Comparison of ENCODE assay signal across 13 cellular contexts in the genomic region with DNA sequence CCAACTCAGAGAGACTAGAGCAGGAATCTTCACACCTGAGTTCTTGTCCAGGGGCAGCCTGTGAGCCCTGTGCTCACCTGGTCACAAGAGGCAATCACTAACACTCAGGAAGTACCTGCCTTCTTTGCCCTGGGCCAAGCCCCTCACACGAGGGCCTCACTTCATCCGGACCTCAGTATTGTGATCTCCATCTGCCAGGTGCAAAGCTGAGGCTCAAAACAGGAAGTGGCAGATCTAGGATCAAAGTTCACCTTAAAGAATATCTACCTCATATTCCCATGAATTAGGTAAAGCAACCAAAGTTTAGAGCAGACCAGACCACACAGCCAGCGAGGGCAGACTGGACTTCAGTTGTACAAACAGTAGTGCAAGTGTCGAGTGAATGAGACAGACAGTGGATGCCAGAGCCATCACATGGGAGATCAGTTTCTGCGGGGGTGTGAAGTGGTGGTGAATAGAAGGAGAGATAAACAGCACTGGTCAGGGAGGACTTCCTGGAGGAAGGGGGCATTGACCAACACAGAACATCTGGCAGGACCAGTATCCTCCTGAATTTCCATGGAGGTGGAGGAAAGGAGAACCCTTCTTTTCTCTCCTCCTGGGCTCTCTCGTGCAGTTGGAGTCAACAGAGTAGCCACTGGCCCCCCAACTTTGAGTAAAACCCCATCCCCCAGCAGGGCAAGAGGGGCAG.
DNase-seq lines count a peak whose midpoint lies in the region; ATAC-seq, FAIRE-seq and TF ChIP-seq lines count a peak whose summit lies in the region.
"Had no signal": no experiment of that assay in that cellular context is flagged by ENCODE, and none has a peak within 500 bp of the region (broad histone marks: within the 10 kb centered on the region; RNA-seq: fewer than 3 reads in every experiment).

No MANE protein-coding gene starts in this region.

- no peak for TF ChIP-seq POLR2A in GM12878 (IDR thresholded peaks at IDR 0.05; ENCODE audit: low read depth, low read length)
- TF ChIP-seq POLR2A in HepG2 (IDR thresholded peaks at IDR 0.05; ENCODE audit: insufficient read depth in 1 of 2, low read depth in 2 of 2, low read length in 2 of 2): no peak

- TF ChIP-seq CTCF in GM12878 (IDR thresholded peaks at IDR 0.05 in 2 of 3, conservative IDR thresholded peaks at IDR 0.05 in 1 of 3; ENCODE audit: control insufficient read depth in 2 of 3, extremely low read depth in 1 of 3, insufficient read depth in 1 of 3, low read depth in 3 of 3, low read length in 3 of 3): no peak
- TF ChIP-seq CTCF in HepG2 (CRISPR knock-in tag; IDR thresholded peaks at IDR 0.05): no peak

- ATAC-seq in GM12878 (no peak), HepG2 (no peak), GM18861 (IDR thresholded peaks at IDR 0.05; ENCODE audit: unreplicated experiment) (no peak), HG03521 (IDR thresholded peaks at IDR 0.05; ENCODE audit: unreplicated experiment) (no peak), HG03460 (IDR thresholded peaks at IDR 0.05; ENCODE audit: unreplicated experiment) (no peak)
- ATAC-seq: CD8-positive, alpha-beta T cell; GM23338 had no signal

- H3K4me2 ChIP-seq in GM12878 (ENCODE audit: control insufficient read depth, insufficient read depth) (no peak overlapping the region), HepG2 (ENCODE audit: low read depth, low read length) (no peak overlapping the region)
- H3K4me2 ChIP-seq: GM23338 had no signal

- TF ChIP-seq EP300 in GM12878 (IDR thresholded peaks at IDR 0.05; ENCODE audit: borderline replicate concordance in 1 of 2, control insufficient read depth in 1 of 2, low read depth in 2 of 2, low read length in 2 of 2) (no peak), HepG2 (IDR thresholded peaks at IDR 0.05; ENCODE audit: low read depth in 2 of 2, low read length in 2 of 2) (no peak), HepG2 (CRISPR knock-in tag; IDR thresholded peaks at IDR 0.05; ENCODE audit: borderline replicate concordance) (no peak)

- BruUV-seq in GM12878 (replicated peaks; lab: Mats Ljungman, UMichigan) (no TSS peak), HepG2 (replicated peaks; lab: Mats Ljungman, UMichigan) (no TSS peak)

- H3K36me3 ChIP-seq in GM12878 (ENCODE audit: control insufficient read depth in 2 of 2, insufficient read depth in 2 of 2, low read length in 1 of 2): no peaks in the 10 kb centered on the region
- no peaks in the 10 kb centered on the region for H3K36me3 ChIP-seq in HepG2 (replicated peaks in 1 of 2; ENCODE audit: control insufficient read depth in 1 of 2, insufficient read depth in 2 of 2, low read length in 2 of 2)
- H3K36me3 ChIP-seq: HAP-1 had no signal

- intact Hi-C loops in GM12878 (cut with micrococcal nuclease; ENCODE audit: unreplicated experiment) (no loop called here), HepG2 (cut with micrococcal nuclease; ENCODE audit: unreplicated experiment) (no loop called here)

- H3K9me3 ChIP-seq in GM12878 (replicated peaks; ENCODE audit: control insufficient read depth, insufficient read depth, low read length): no peaks in the 10 kb centered on the region; the same call in 2 of the 3 replicates
- no peaks in the 10 kb centered on the region for H3K9me3 ChIP-seq in HepG2 (ENCODE audit: low read length)
- H3K9me3 ChIP-seq: Caco-2, HAP-1 had no signal

- SMC1A ChIA-PET in GM12878 (lab: Charles Lee; ENCODE audit: uncharacterized antibody, unreplicated experiment): no interaction called here

- CTCF ChIA-PET in GM12878 (lab: Yijun Ruan, JAX) (no interaction called here), HepG2 (lab: Yijun Ruan, JAX; ENCODE audit: low intra/inter-chr PET ratio, low total read pairs) (no interaction called here)

- TF ChIP-seq RAD21 in GM12878 (IDR thresholded peaks at IDR 0.05; ENCODE audit: insufficient read depth, low read depth, low read length): no peak
- no peak for TF ChIP-seq RAD21 in HepG2 (CRISPR knock-in tag; IDR thresholded peaks at IDR 0.05)

- H2AFZ ChIP-seq in GM12878 (ENCODE audit: control insufficient read depth, low read depth, low read length) (no peak overlapping the region), HepG2 (ENCODE audit: low read length) (no peak overlapping the region)
- H2AFZ ChIP-seq: GM23338 had no signal

- H3K4me3 ChIP-seq in GM12878 (no peak overlapping the region), HepG2 (replicated peaks in 1 of 3; ENCODE audit: insufficient read depth in 1 of 3, low read depth in 2 of 3, low read length in 3 of 3) (no peak overlapping the region)
- H3K4me3 ChIP-seq: GM23338, HAP-1 had no signal

- H3K27me3 ChIP-seq in GM12878 (replicated peaks in 1 of 2; ENCODE audit: control insufficient read depth in 2 of 2, insufficient read depth in 2 of 2, low read length in 1 of 2) (peaks cover 0 to 1% of the 10 kb centered on the region in 2 experiments; a peak in 1 of 4 replicates), HepG2 (ENCODE audit: control insufficient read depth in 1 of 2, insufficient read depth in 2 of 2, low read length in 2 of 2) (peaks cover 3 to 47% of the 10 kb centered on the region in 2 experiments)

- DNase-seq in DMS53 treated with DMSO at 0.1 percent for 48 hours (lab: John Stamatoyannopoulos, UW; ENCODE audit: unreplicated experiment): peak; percentile 92
- DNase-seq in GM12878 (ENCODE audit: low read depth, low spot score): no peak
- peak; percentile 28 for DNase-seq in HepG2 (ENCODE audit: low spot score)
- DNase-seq in activated CD8-positive, alpha-beta memory T cell treated with anti-CD3 and anti-CD28 coated beads, Interleukin-2, amount 50 U/mL, for 4 hours: no peak
- DNase-seq: Caco-2; CD8-positive, alpha-beta T cell; IMR-90; KG1 had no signal

- FAIRE-seq in GM12878 (lab: Jason Lieb, UNC): no peak
- no peak for FAIRE-seq in HepG2 (lab: Jason Lieb, UNC)

- 16% methylated on average over 6 of the region's 6 CpGs for WGBS in GM12878 (ENCODE audit: insufficient coverage, insufficient replicate concordance, low lambda C conversion rate, missing lambda C conversion rate)
- WGBS in HepG2 (ENCODE audit: low lambda C conversion rate): 0% methylated on average over 5 of the region's 6 CpGs

- POLR2A ChIA-PET in GM12878 (lab: Charles Lee): no interaction called here
- POLR2A ChIA-PET in HepG2 (lab: Yijun Ruan, JAX): no interaction called here

- no peaks in the 10 kb centered on the region; the same call in 1 of the 2 replicates for H4K20me1 ChIP-seq in GM12878 (ENCODE audit: control insufficient read depth, insufficient read depth)
- H4K20me1 ChIP-seq in HepG2 (ENCODE audit: insufficient read depth, low read length): no peaks in the 10 kb centered on the region

- no peak overlapping the region for H3K9ac ChIP-seq in GM12878 (ENCODE audit: control insufficient read depth, insufficient read depth, low read length)
- H3K9ac ChIP-seq in HepG2 (ENCODE audit: insufficient read depth, low read depth, low read length): no peak overlapping the region

- H3K79me2 ChIP-seq in GM12878 (ENCODE audit: control insufficient read depth, insufficient read depth, low read length) (no peaks in the 10 kb centered on the region), HepG2 (ENCODE audit: insufficient read depth, low read length) (no peaks in the 10 kb centered on the region)

- RAD21 ChIA-PET in GM12878 (lab: Charles Lee; ENCODE audit: unreplicated experiment): no interaction called here

- H3K27ac ChIP-seq in GM12878 (ENCODE audit: control insufficient read depth, insufficient read depth) (no peak overlapping the region), HepG2 (ENCODE audit: extremely low read length, insufficient read depth, low read length) (no peak overlapping the region)

- in situ Hi-C loops in GM12878 (cut with MboI): no loop called here
- in situ Hi-C loops in HepG2 (cut with HindIII; ENCODE audit: extremely low pct_ligation_motif_present, low pct_unique_long_range_greater_than_20kb): no loop called here

- peaks cover 4% of the 10 kb centered on the region; the same call in 1 of the 2 replicates for H3K4me1 ChIP-seq in GM12878 (ENCODE audit: control insufficient read depth, insufficient read depth, low read length)
- peaks cover 24% of the 10 kb centered on the region for H3K4me1 ChIP-seq in HepG2 (ENCODE audit: insufficient read depth, low read length)
- H3K4me1 ChIP-seq: Caco-2, HAP-1 had no signal

TF ChIP-seq in GM12878, 131 proteins besides CTCF, POLR2A, EP300 and RAD21 (continues in another document):
- TF ChIP-seq ZNF24 (IDR thresholded peaks at IDR 0.05) (no peak), HSF1 (IDR thresholded peaks at IDR 0.05; ENCODE audit: low read depth, low read length) (no peak)

TF ChIP-seq in HepG2, 621 proteins besides CTCF, POLR2A, EP300 and RAD21 (continues in another document):
- no peak for TF ChIP-seq FOXJ3 (CRISPR knock-in tag; IDR thresholded peaks at IDR 0.05; ENCODE audit: borderline replicate concordance)
- TF ChIP-seq, protein P1, sequence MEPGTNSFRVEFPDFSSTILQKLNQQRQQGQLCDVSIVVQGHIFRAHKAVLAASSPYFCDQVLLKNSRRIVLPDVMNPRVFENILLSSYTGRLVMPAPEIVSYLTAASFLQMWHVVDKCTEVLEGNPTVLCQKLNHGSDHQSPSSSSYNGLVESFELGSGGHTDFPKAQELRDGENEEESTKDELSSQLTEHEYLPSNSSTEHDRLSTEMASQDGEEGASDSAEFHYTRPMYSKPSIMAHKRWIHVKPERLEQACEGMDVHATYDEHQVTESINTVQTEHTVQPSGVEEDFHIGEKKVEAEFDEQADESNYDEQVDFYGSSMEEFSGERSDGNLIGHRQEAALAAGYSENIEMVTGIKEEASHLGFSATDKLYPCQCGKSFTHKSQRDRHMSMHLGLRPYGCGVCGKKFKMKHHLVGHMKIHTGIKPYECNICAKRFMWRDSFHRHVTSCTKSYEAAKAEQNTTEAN (CRISPR knock-in tag; conservative IDR thresholded peaks at IDR 0.05): peak; percentile 56; the same call in 1 of the 2 replicates
- TF ChIP-seq GTF3A (CRISPR knock-in tag; conservative IDR thresholded peaks at IDR 0.05): no peak
- no peak for TF ChIP-seq MTA3 (CRISPR knock-in tag; IDR thresholded peaks at IDR 0.05)
- TF ChIP-seq ZSCAN30 (CRISPR knock-in tag; IDR thresholded peaks at IDR 0.05): no peak
- TF ChIP-seq, protein P2, sequence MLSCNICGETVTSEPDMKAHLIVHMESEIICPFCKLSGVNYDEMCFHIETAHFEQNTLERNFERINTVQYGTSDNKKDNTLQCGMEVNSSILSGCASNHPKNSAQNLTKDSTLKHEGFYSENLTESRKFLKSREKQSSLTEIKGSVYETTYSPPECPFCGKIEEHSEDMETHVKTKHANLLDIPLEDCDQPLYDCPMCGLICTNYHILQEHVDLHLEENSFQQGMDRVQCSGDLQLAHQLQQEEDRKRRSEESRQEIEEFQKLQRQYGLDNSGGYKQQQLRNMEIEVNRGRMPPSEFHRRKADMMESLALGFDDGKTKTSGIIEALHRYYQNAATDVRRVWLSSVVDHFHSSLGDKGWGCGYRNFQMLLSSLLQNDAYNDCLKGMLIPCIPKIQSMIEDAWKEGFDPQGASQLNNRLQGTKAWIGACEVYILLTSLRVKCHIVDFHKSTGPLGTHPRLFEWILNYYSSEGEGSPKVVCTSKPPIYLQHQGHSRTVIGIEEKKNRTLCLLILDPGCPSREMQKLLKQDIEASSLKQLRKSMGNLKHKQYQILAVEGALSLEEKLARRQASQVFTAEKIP (CRISPR knock-in tag; IDR thresholded peaks at IDR 0.05; ENCODE audit: borderline replicate concordance): no peak

Comparison
In these comparisons a context has a peak if more than half of its experiments do, and no peak if none do; other contexts are left out.
1. DNase-seq: peak in DMS53 treated with DMSO at 0.1 percent for 48 hours (single experiment) and HepG2 (single experiment); none in GM12878 (single experiment) and activated CD8-positive, alpha-beta memory T cell treated with anti-CD3 and anti-CD28 coated beads, Interleukin-2, amount 50 U/mL, for 4 hours (single experiment).